In genomic region chr5:60504342-60504741, GRCh38 we compare ENCODE assay signal across 14 cellular contexts.
DNase-seq lines count a peak whose midpoint lies in the region; ATAC-seq, FAIRE-seq and TF ChIP-seq lines count a peak whose summit lies in the region.
"Had no signal": no experiment of that assay in that cellular context is flagged by ENCODE, and none has a peak within 500 bp of the region (broad histone marks: within the 10 kb centered on the region; RNA-seq: fewer than 3 reads in every experiment).

No MANE protein-coding gene starts in this region.

- in situ Hi-C loops in HepG2 (cut with HindIII; ENCODE audit: extremely low pct_ligation_motif_present, low pct_unique_long_range_greater_than_20kb): no loop called here

- no peak overlapping the region for H2AFZ ChIP-seq in HepG2 (ENCODE audit: low read length)
- H2AFZ ChIP-seq: GM23338 had no signal

- TF ChIP-seq EP300 in HepG2 (IDR thresholded peaks at IDR 0.05; ENCODE audit: low read depth in 2 of 2, low read length in 2 of 2) (no peak), HepG2 (CRISPR knock-in tag; IDR thresholded peaks at IDR 0.05; ENCODE audit: borderline replicate concordance) (no peak)

- no peaks in the 10 kb centered on the region for H3K9me3 Mint-ChIP-seq in activated CD4-positive, alpha-beta T cell treated with anti-CD3 and anti-CD28 coated beads, Interleukin-2, amount 10 ng/mL, durations not matched to agents 24 days and 14 days
- H3K9me3 Mint-ChIP-seq in activated CD4-positive, alpha-beta T cell treated with anti-CD3 and anti-CD28 coated beads for 36 hours (ENCODE audit: low read depth): no peaks in the 10 kb centered on the region
- H3K9me3 Mint-ChIP-seq: activated naive CD8-positive, alpha-beta T cell treated with anti-CD3 and anti-CD28 coated beads, Interleukin-2, amount 10 ng/mL, durations not matched to agents 7 days and 5 days; GM23338 had no signal

- no peaks in the 10 kb centered on the region for H3K27me3 Mint-ChIP-seq in activated CD4-positive, alpha-beta T cell treated with anti-CD3 and anti-CD28 coated beads, Interleukin-2, amount 10 ng/mL, durations not matched to agents 24 days and 14 days
- H3K27me3 Mint-ChIP-seq in activated CD4-positive, alpha-beta T cell treated with anti-CD3 and anti-CD28 coated beads for 36 hours: no peaks in the 10 kb centered on the region
- H3K27me3 Mint-ChIP-seq: activated naive CD8-positive, alpha-beta T cell treated with anti-CD3 and anti-CD28 coated beads, Interleukin-2, amount 10 ng/mL, durations not matched to agents 7 days and 5 days had no signal

- no peak for TF ChIP-seq CTCF in HepG2 (CRISPR knock-in tag; IDR thresholded peaks at IDR 0.05)
- TF ChIP-seq CTCF in WERI-Rb-1 (IDR thresholded peaks at IDR 0.05; ENCODE audit: low read depth, low read length): no peak

- no peaks in the 10 kb centered on the region; a peak in 1 of 5 replicates for H3K36me3 ChIP-seq in HepG2 (replicated peaks in 1 of 2; ENCODE audit: control insufficient read depth in 1 of 2, insufficient read depth in 2 of 2, low read length in 2 of 2)
- no peaks in the 10 kb centered on the region for H3K36me3 ChIP-seq in WERI-Rb-1

- H3K4me1 Mint-ChIP-seq in activated CD4-positive, alpha-beta T cell treated with anti-CD3 and anti-CD28 coated beads, Interleukin-2, amount 10 ng/mL, durations not matched to agents 24 days and 14 days: no peaks in the 10 kb centered on the region
- no peaks in the 10 kb centered on the region for H3K4me1 Mint-ChIP-seq in activated CD4-positive, alpha-beta T cell treated with anti-CD3 and anti-CD28 coated beads for 36 hours
- H3K4me1 Mint-ChIP-seq: activated naive CD8-positive, alpha-beta T cell treated with anti-CD3 and anti-CD28 coated beads, Interleukin-2, amount 10 ng/mL, durations not matched to agents 7 days and 5 days had no signal

- no peak overlapping the region for H3K4me3 Mint-ChIP-seq in activated CD4-positive, alpha-beta T cell treated with anti-CD3 and anti-CD28 coated beads, Interleukin-2, amount 10 ng/mL, durations not matched to agents 24 days and 14 days
- H3K4me3 Mint-ChIP-seq in activated CD4-positive, alpha-beta T cell treated with anti-CD3 and anti-CD28 coated beads for 36 hours: no peak overlapping the region
- H3K4me3 Mint-ChIP-seq: activated naive CD8-positive, alpha-beta T cell treated with anti-CD3 and anti-CD28 coated beads, Interleukin-2, amount 10 ng/mL, durations not matched to agents 7 days and 5 days; GM23338 had no signal

- BruUV-seq in HepG2 (replicated peaks; lab: Mats Ljungman, UMichigan): no TSS peak

- 80% methylated on average over 2 of the region's 2 CpGs for WGBS in HepG2 (ENCODE audit: low lambda C conversion rate)

- CTCF ChIA-PET in activated CD4-positive, alpha-beta T cell treated with anti-CD3 and anti-CD28 coated beads for 36 hours (lab: Charles Lee): interaction anchor here (0.7 to 1.3 kb wide), 2 partner anchors 12 to 205 kb away, joined by 3 to 4 read pairs; no protein-coding TSS in a partner anchor
- CTCF ChIA-PET in HepG2 (lab: Yijun Ruan, JAX; ENCODE audit: low intra/inter-chr PET ratio, low total read pairs): no interaction called here

- no peaks in the 10 kb centered on the region for H3K36me3 Mint-ChIP-seq in activated CD4-positive, alpha-beta T cell treated with anti-CD3 and anti-CD28 coated beads, Interleukin-2, amount 10 ng/mL, durations not matched to agents 24 days and 14 days (ENCODE audit: low read depth)
- H3K36me3 Mint-ChIP-seq in activated CD4-positive, alpha-beta T cell treated with anti-CD3 and anti-CD28 coated beads for 36 hours (ENCODE audit: low read depth): no peaks in the 10 kb centered on the region
- H3K36me3 Mint-ChIP-seq: activated naive CD8-positive, alpha-beta T cell treated with anti-CD3 and anti-CD28 coated beads, Interleukin-2, amount 10 ng/mL, durations not matched to agents 7 days and 5 days had no signal

- H3K4me2 ChIP-seq in HepG2 (ENCODE audit: low read depth, low read length): no peak overlapping the region
- H3K4me2 ChIP-seq: GM23338, KMS-11 had no signal

- no peak overlapping the region for H3K27ac Mint-ChIP-seq in activated CD4-positive, alpha-beta T cell treated with anti-CD3 and anti-CD28 coated beads, Interleukin-2, amount 10 ng/mL, durations not matched to agents 24 days and 14 days
- no peak overlapping the region for H3K27ac Mint-ChIP-seq in activated CD4-positive, alpha-beta T cell treated with anti-CD3 and anti-CD28 coated beads for 36 hours
- H3K27ac Mint-ChIP-seq: activated naive CD8-positive, alpha-beta T cell treated with anti-CD3 and anti-CD28 coated beads, Interleukin-2, amount 10 ng/mL, durations not matched to agents 7 days and 5 days; GM23338 had no signal

- H3K27me3 ChIP-seq in HepG2 (ENCODE audit: control insufficient read depth in 1 of 2, insufficient read depth in 2 of 2, low read length in 2 of 2) (no peaks in the 10 kb centered on the region), WERI-Rb-1 (ENCODE audit: insufficient read depth, low read depth, severe bottlenecking) (no peaks in the 10 kb centered on the region)

- H3K4me1 ChIP-seq in HepG2 (ENCODE audit: insufficient read depth, low read length): peaks cover 34% of the 10 kb centered on the region

- no peak for TF ChIP-seq POLR2A in HepG2 (IDR thresholded peaks at IDR 0.05; ENCODE audit: insufficient read depth in 1 of 2, low read depth in 2 of 2, low read length in 2 of 2)

- intact Hi-C loops in activated CD4-positive, alpha-beta T cell treated with anti-CD3 and anti-CD28 coated beads, Interleukin-2, amount 10 ng/mL, durations not matched to agents 24 days and 14 days (cut with micrococcal nuclease): no loop called here
- intact Hi-C loops in activated CD4-positive, alpha-beta T cell treated with anti-CD3 and anti-CD28 coated beads for 36 hours (cut with DNase I, micrococcal nuclease): no loop called here
- intact Hi-C loops in HepG2 (cut with micrococcal nuclease; ENCODE audit: unreplicated experiment): no loop called here

- FAIRE-seq in HepG2 (lab: Jason Lieb, UNC): no peak

- H3K27ac ChIP-seq in HepG2 (ENCODE audit: extremely low read length, insufficient read depth, low read length) (no peak overlapping the region), WERI-Rb-1 (no peak overlapping the region)
- H3K27ac ChIP-seq: KMS-11 had no signal

- no peak for TF ChIP-seq RAD21 in HepG2 (CRISPR knock-in tag; IDR thresholded peaks at IDR 0.05)

- H3K9ac ChIP-seq in HepG2 (ENCODE audit: insufficient read depth, low read depth, low read length): no peak overlapping the region
- H3K9ac ChIP-seq: KMS-11 had no signal

- DNase-seq in activated CD4-positive, alpha-beta T cell treated with anti-CD3 and anti-CD28 coated beads, Interleukin-2, amount 10 ng/mL, durations not matched to agents 24 days and 14 days: peak; percentile 29
- DNase-seq in activated CD4-positive, alpha-beta T cell treated with anti-CD3 and anti-CD28 coated beads for 36 hours: no peak
- no peak for DNase-seq in HepG2 (ENCODE audit: low spot score)
- DNase-seq in occipital lobe (lab: John Stamatoyannopoulos, UW): no peak
- DNase-seq in WERI-Rb-1: no peak
- no peak for DNase-seq in AG08396 (ENCODE audit: low spot score)
- DNase-seq: activated CD4-positive, alpha-beta T cell treated with anti-CD3 and anti-CD28 coated beads, Interleukin-2, amount 50 U/mL, for 1 hour; activated naive CD8-positive, alpha-beta T cell treated with anti-CD3 and anti-CD28 coated beads, Interleukin-2, amount 10 ng/mL, durations not matched to agents 7 days and 5 days; DND-41; stimulated activated CD4-positive, alpha-beta T cell treated with anti-CD3 and anti-CD28 coated beads, Interleukin-4, amount 100 ng/mL, for 4 hours had no signal

- no peaks in the 10 kb centered on the region for H3K9me3 ChIP-seq in HepG2 (ENCODE audit: low read length)
- no peaks in the 10 kb centered on the region for H3K9me3 ChIP-seq in WERI-Rb-1 (ENCODE audit: severe bottlenecking)

- H3K4me3 ChIP-seq in HepG2 (replicated peaks in 1 of 3; ENCODE audit: insufficient read depth in 1 of 3, low read depth in 2 of 3, low read length in 3 of 3) (no peak overlapping the region), WERI-Rb-1 (ENCODE audit: low read depth, low read length) (no peak overlapping the region)
- H3K4me3 ChIP-seq: GM23338 had no signal

- H4K20me1 ChIP-seq in HepG2 (ENCODE audit: insufficient read depth, low read length): no peaks in the 10 kb centered on the region

- no peak for ATAC-seq in activated CD4-positive, alpha-beta T cell treated with anti-CD3 and anti-CD28 coated beads for 36 hours
- peak; percentile 86 for ATAC-seq in HG02588 (IDR thresholded peaks at IDR 0.05; ENCODE audit: unreplicated experiment)
- peak; percentile 64 for ATAC-seq in HG03354 (IDR thresholded peaks at IDR 0.05; ENCODE audit: poor library complexity, severe bottlenecking, unreplicated experiment)
- ATAC-seq in HepG2: no peak
- ATAC-seq: GM23338 had no signal

- POLR2A ChIA-PET in activated CD4-positive, alpha-beta T cell treated with anti-CD3 and anti-CD28 coated beads for 36 hours (lab: Charles Lee): no interaction called here
- POLR2A ChIA-PET in HepG2 (lab: Yijun Ruan, JAX): interaction anchor here (0.9 kb wide), 1 partner anchor 41 kb away, joined by 3 read pairs; no protein-coding TSS in a partner anchor

- no peaks in the 10 kb centered on the region for H3K79me2 ChIP-seq in HepG2 (ENCODE audit: insufficient read depth, low read length)

TF ChIP-seq in HepG2, 621 proteins besides CTCF, POLR2A, EP300 and RAD21 (continues in another document):
- no peak for TF ChIP-seq HNRNPUL1 (IDR thresholded peaks at IDR 0.05; ENCODE audit: low read depth, low read length)
- no peak for TF ChIP-seq NR3C1 (CRISPR knock-in tag; IDR thresholded peaks at IDR 0.05)
- TF ChIP-seq ATF5 (CRISPR knock-in tag; IDR thresholded peaks at IDR 0.05; ENCODE audit: low read depth): no peak
- no peak for TF ChIP-seq ZNF234 (CRISPR knock-in tag; conservative IDR thresholded peaks at IDR 0.05)
- TF ChIP-seq YEATS4 (CRISPR knock-in tag; IDR thresholded peaks at IDR 0.05; ENCODE audit: borderline replicate concordance): no peak
- TF ChIP-seq MTF2 (CRISPR knock-in tag; IDR thresholded peaks at IDR 0.05; ENCODE audit: borderline replicate concordance): no peak
- no peak for TF ChIP-seq MIXL1 (CRISPR knock-in tag; IDR thresholded peaks at IDR 0.05)

Comparison
In these comparisons a context has a peak if more than half of its experiments do, and no peak if none do; other contexts are left out.
1. ATAC-seq: peak in HG02588 (single experiment) and HG03354 (single experiment); none in activated CD4-positive, alpha-beta T cell treated with anti-CD3 and anti-CD28 coated beads for 36 hours (single experiment) and HepG2 (single experiment).